8 cellular contexts compared by ENCODE assay signal in the genomic region with DNA sequence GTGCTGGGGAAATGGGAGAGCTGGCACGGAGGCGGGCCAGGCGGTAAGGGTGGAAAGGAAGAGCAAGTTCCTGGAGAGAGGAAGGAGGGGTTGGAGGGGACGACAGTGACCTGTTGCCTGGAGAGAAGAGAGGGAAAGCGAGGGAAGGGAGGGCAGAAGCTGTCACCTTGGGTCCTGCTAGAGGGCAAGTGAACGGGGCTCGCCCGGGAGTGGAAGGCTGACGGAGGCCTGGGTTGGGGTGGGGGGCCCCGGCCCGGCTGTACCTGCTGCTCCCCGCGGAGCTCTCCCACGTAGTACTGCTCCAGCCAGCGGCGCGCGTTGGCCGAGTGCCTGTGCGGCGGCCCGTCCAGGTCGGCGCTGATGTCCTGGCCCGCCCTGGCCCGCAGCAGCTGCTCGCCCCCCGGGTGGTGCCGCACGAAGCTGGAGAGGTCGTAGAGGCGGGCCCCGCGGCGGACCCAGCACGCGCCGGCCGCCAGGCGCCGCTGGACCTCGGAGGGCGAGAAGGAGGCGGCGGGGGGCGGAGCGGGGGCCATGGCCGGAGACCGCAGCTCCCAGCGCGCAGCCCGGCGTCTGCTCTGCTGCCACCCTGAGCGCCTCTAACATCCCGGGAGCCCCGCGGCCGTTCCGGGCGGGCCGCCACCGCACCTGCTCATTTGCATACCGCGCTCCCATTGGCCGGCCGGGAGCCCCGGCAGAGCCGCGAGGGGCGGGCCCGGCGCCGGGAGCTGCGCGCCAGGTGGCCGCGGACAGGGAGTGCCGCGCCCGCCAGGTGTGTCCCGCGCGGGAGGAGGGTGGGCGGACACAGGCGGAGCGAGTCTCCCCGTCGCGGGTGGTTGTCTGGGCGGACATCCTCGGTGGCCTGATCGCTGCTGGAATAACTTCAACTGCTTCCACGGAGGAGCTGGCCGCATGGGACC. TPM values are rescaled to one million over a fixed set of nuclear protein-coding genes. Genes with fewer than 3 reads are reported as not detected.
DNase-seq lines count a peak whose midpoint lies in the region; ATAC-seq and TF ChIP-seq lines count a peak whose summit lies in the region.

Gene FA2H (minus strand): TSS at position 598 of the 917 bp plus-strand sequence. CDS start 65 bp downstream, at position 533.

- WGBS in stomach, 5 donors = 1 to 2% (median 1%) methylated on average over 15 to 94 of the region's 94 CpGs

- no peaks in the 10 kb centered on the region for H3K9me3 Mint-ChIP-seq in nephron

- peaks cover 80% of the 10 kb centered on the region for H3K27me3 Mint-ChIP-seq in nephron (ENCODE audit: low read depth)

- no peaks in the 10 kb centered on the region for H3K79me2 ChIP-seq in OCI-LY1 (ENCODE audit: insufficient read depth, low read length)

- intact Hi-C loops in stomach (cut with DNase I; ENCODE audit: low total_unique reads) = no loop called here

- H3K27ac ChIP-seq in HUES48 (ENCODE audit: low read depth, low read length) (no peak within 1 kb of the TSS), OCI-LY1 (ENCODE audit: low read depth, low read length, poor library complexity, severe bottlenecking) (no peak within 1 kb of the TSS), stomach (peak within 1 kb of the TSS; percentile 84 to 93 (median 91))

- no peak within 1 kb of the TSS for H2AFZ ChIP-seq in OCI-LY1 (ENCODE audit: low read length)

- H3K9me2 ChIP-seq in OCI-LY1 (ENCODE audit: low read depth, low read length) = no peaks in the 10 kb centered on the region

- peak within 1 kb of the TSS; percentile 61 for H3K4me2 ChIP-seq in OCI-LY1 (ENCODE audit: low read length)

- H3K4me1 Mint-ChIP-seq in nephron = peaks cover 6% of the 10 kb centered on the region

- no peak for TF ChIP-seq EP300 in stomach (IDR thresholded peaks at IDR 0.05)

- peak; percentile 90 for DNase-seq in DMS 273 (lab: John Stamatoyannopoulos, UW; ENCODE audit: unreplicated experiment)
- DNase-seq in activated T-cell treated with anti-CD3 and anti-CD28 coated beads, Interleukin-2, amount 50 U/mL, for 48 hours = peak; percentile 71 to 80
- DNase-seq in fibroblast of pulmonary artery (ENCODE audit: low read depth) = peak; percentile 23
- DNase-seq in stomach = peak; percentile 96

- ATAC-seq in GM21423 (IDR thresholded peaks at IDR 0.05; ENCODE audit: unreplicated experiment) = peak; percentile 85

- H3K9me3 ChIP-seq in HUES48 (ENCODE audit: control insufficient read depth, insufficient read depth, low read length) (no peaks in the 10 kb centered on the region), OCI-LY1 (ENCODE audit: low read length) (no peaks in the 10 kb centered on the region), stomach (no peaks in the 10 kb centered on the region)

- no peaks in the 10 kb centered on the region for H3K36me3 ChIP-seq in HUES48 (ENCODE audit: control insufficient read depth, insufficient read depth, low read length)
- H3K36me3 ChIP-seq in OCI-LY1 (ENCODE audit: insufficient read depth, low read length) = no peaks in the 10 kb centered on the region
- no peaks in the 10 kb centered on the region for H3K36me3 ChIP-seq in stomach

- H4K20me1 ChIP-seq in OCI-LY1 (ENCODE audit: insufficient read depth, low read length) = no peaks in the 10 kb centered on the region

- TF ChIP-seq POLR2A in stomach (IDR thresholded peaks at IDR 0.05) = no peak

- H3K4me1 ChIP-seq in HUES48 (ENCODE audit: control insufficient read depth, insufficient read depth, low read length) (peaks cover 7% of the 10 kb centered on the region), OCI-LY1 (ENCODE audit: insufficient read depth, low read length, severe bottlenecking) (peaks cover 5% of the 10 kb centered on the region), stomach (peaks cover 11 to 41% (median 22%) of the 10 kb centered on the region in 4 donors)

- H3K27me3 ChIP-seq in HUES48 (ENCODE audit: control insufficient read depth, insufficient read depth, low read length) (peaks cover 24% of the 10 kb centered on the region), OCI-LY1 (ENCODE audit: insufficient read depth, low read length) (peaks cover 17% of the 10 kb centered on the region), stomach (peaks cover 4 to 49% (median 15%) of the 10 kb centered on the region in 3 donors)

- H3K9ac ChIP-seq in HUES48 (ENCODE audit: low read depth, low read length) = no peak within 1 kb of the TSS; the same call in 1 of the 2 replicates
- H3K9ac ChIP-seq in OCI-LY1 (ENCODE audit: low read length) = peak within 1 kb of the TSS; percentile 41; the same call in 1 of the 2 replicates

- TF ChIP-seq CTCF in OCI-LY1 (IDR thresholded peaks at IDR 0.05; ENCODE audit: low read length) = peak; percentile 25; the same call in 1 of the 2 replicates
- TF ChIP-seq CTCF in fibroblast of pulmonary artery (IDR thresholded peaks at IDR 0.05; ENCODE audit: low read length, missing control alignments) = no peak
- TF ChIP-seq CTCF in nephron (IDR thresholded peaks at IDR 0.05; ENCODE audit: unreplicated experiment in 3 of 3) = peak; percentile 36 to 61 (median 53)
- TF ChIP-seq CTCF in stomach (IDR thresholded peaks at IDR 0.05) = peak in 3 of 7 experiments; percentile 15 to 50 (median 35)

- H3K4me3 ChIP-seq in HUES48 (ENCODE audit: low read depth, low read length) (peak within 1 kb of the TSS; percentile 54), OCI-LY1 (ENCODE audit: low read depth, low read length, poor library complexity, severe bottlenecking) (peak within 1 kb of the TSS; percentile 58), fibroblast of pulmonary artery (replicated peaks; ENCODE audit: low read depth, low read length) (no peak within 1 kb of the TSS), stomach (peak within 1 kb of the TSS; percentile 53 to 68 (median 58))

- no peaks in the 10 kb centered on the region for H3K36me3 Mint-ChIP-seq in nephron (ENCODE audit: low read depth)

- peak within 1 kb of the TSS; percentile 63 to 85 (median 80) for H3K4me3 Mint-ChIP-seq in nephron

- H3F3A ChIP-seq in OCI-LY1 (ENCODE audit: insufficient read depth, low read length) = no peaks in the 10 kb centered on the region

- H3K27ac Mint-ChIP-seq in nephron = no peak within 1 kb of the TSS

RNA-seq across cellular contexts. Expression of gene FA2H, which starts in this region (rescaled TPM):
- total RNA-seq in stomach = 10 to 100 TPM in 4 of 5 donors, 1 to 10 TPM in 1; 1.8 to 64.2 (median 29.2) TPM
- polyA plus RNA-seq in stomach = 10 to 100 TPM in 2 of 3 donors, 1 to 10 TPM in 1; 9.4 to 16.2 (median 15.0) TPM

Comparison
In these comparisons a context has a peak if more than half of its experiments do, and no peak if none do; other contexts are left out.
1. DNase-seq: peak in every context shown above with its lines; median percentile 96 in stomach; 90 in DMS 273; 76 in activated T-cell treated with anti-CD3 and anti-CD28 coated beads, Interleukin-2, amount 50 U/mL, for 48 hours; 23 in fibroblast of pulmonary artery.
2. H3K27ac ChIP-seq: peak in stomach (5 of 5); none in HUES48 (single experiment) and OCI-LY1 (single experiment).